Comparison of ENCODE assay signal across 1 cellular context in genomic region chr15:69751575-69751974, GRCh38.
TF ChIP-seq lines count a peak whose summit lies in the region.

No MANE protein-coding gene starts in this region.

TF ChIP-seq in SK-N-SH treated with all-trans-retinoic acid at 6 μM for 48 hours, 23 proteins besides CTCF, POLR2A, EP300 and RAD21 (continued from another document):
- no peak for TF ChIP-seq PATZ1 (CRISPR knock-in tag; IDR thresholded peaks at IDR 0.05; ENCODE audit: borderline replicate concordance)
- TF ChIP-seq ESRRG (CRISPR knock-in tag; IDR thresholded peaks at IDR 0.05): no peak
- no peak for TF ChIP-seq SNAI2 (CRISPR knock-in tag; IDR thresholded peaks at IDR 0.05)
- TF ChIP-seq ISL1 (CRISPR knock-in tag; IDR thresholded peaks at IDR 0.05): no peak
- TF ChIP-seq ZFP3 (CRISPR knock-in tag; IDR thresholded peaks at IDR 0.05): no peak
- TF ChIP-seq ZNF8 (CRISPR knock-in tag; IDR thresholded peaks at IDR 0.05): no peak
- no peak for TF ChIP-seq CREB5 (CRISPR knock-in tag; IDR thresholded peaks at IDR 0.05; ENCODE audit: low read depth)
- TF ChIP-seq ARNTL (CRISPR knock-in tag; IDR thresholded peaks at IDR 0.05; ENCODE audit: borderline replicate concordance, low read depth): no peak
- TF ChIP-seq ZNF565 (CRISPR knock-in tag; conservative IDR thresholded peaks at IDR 0.05; ENCODE audit: low read depth): no peak
- no peak for TF ChIP-seq TCF4 (CRISPR knock-in tag; IDR thresholded peaks at IDR 0.05; ENCODE audit: borderline replicate concordance)
- TF ChIP-seq POU6F1 (CRISPR knock-in tag; IDR thresholded peaks at IDR 0.05; ENCODE audit: borderline replicate concordance, low read depth): no peak
- no peak for TF ChIP-seq GLIS3 (CRISPR knock-in tag; IDR thresholded peaks at IDR 0.05)
